Comparison of ENCODE assay signal across 14 cellular contexts in genomic region chr13:94481966-94482365, GRCh38. TPM values are rescaled to one million over a fixed set of nuclear protein-coding genes. Genes with fewer than 3 reads are reported as not detected.
A peak's percentile ranks its signal among the peaks of the same experiment; 100 is the strongest.
DNase-seq lines count a peak whose midpoint lies in the region; TF ChIP-seq lines count a peak whose summit lies in the region.
"Had no signal": no experiment of that assay in that cellular context is flagged by ENCODE, and none has a peak within 500 bp of the region (broad histone marks: within the 10 kb centered on the region; RNA-seq: fewer than 3 reads in every experiment).

No MANE protein-coding gene starts in this region.

- peaks cover 2% of the 10 kb centered on the region for H3K4me1 Mint-ChIP-seq in activated CD4-positive, alpha-beta memory T cell treated with anti-CD3 and anti-CD28 coated beads for 36 hours (ENCODE audit: low read depth)
- H3K4me1 Mint-ChIP-seq in activated naive CD4-positive, alpha-beta T cell treated with anti-CD3 and anti-CD28 coated beads for 36 hours (ENCODE audit: low read depth) = no peaks in the 10 kb centered on the region
- H3K4me1 Mint-ChIP-seq: immature natural killer cell had no signal

- peaks cover 25% of the 10 kb centered on the region for H3F3A ChIP-seq in GM23248 (ENCODE audit: insufficient read depth)

- no peak overlapping the region for H3K9ac ChIP-seq in GM23248
- H3K9ac ChIP-seq: neural progenitor cell had no signal

- no peak for TF ChIP-seq POLR2A in spleen (IDR thresholded peaks at IDR 0.05)
- TF ChIP-seq POLR2A in esophagus muscularis mucosa (IDR thresholded peaks at IDR 0.05; ENCODE audit: low read depth) = no peak

- TF ChIP-seq CTCF in fibroblast of the aortic adventitia (IDR thresholded peaks at IDR 0.05; ENCODE audit: insufficient read depth, low read length) = no peak
- no peak for TF ChIP-seq CTCF in retinal pigment epithelial cell (conservative IDR thresholded peaks at IDR 0.05; ENCODE audit: low read depth, low read length)
- TF ChIP-seq CTCF in spleen (IDR thresholded peaks at IDR 0.05 in 8 of 11, conservative IDR thresholded peaks at IDR 0.05 in 3 of 11) = no peak
- no peak for TF ChIP-seq CTCF in esophagus muscularis mucosa (IDR thresholded peaks at IDR 0.05)

- H2AFZ ChIP-seq in GM23248 = peak overlapping the region; percentile 75
- H2AFZ ChIP-seq: neural progenitor cell had no signal

- H4K20me1 ChIP-seq in GM23248 (ENCODE audit: insufficient read depth) = no peaks in the 10 kb centered on the region

- no peak overlapping the region for H3K27ac Mint-ChIP-seq in activated CD4-positive, alpha-beta memory T cell treated with anti-CD3 and anti-CD28 coated beads for 36 hours
- H3K27ac Mint-ChIP-seq in activated naive CD4-positive, alpha-beta T cell treated with anti-CD3 and anti-CD28 coated beads for 36 hours = no peak overlapping the region
- H3K27ac Mint-ChIP-seq: immature natural killer cell, neural progenitor cell had no signal

- in situ Hi-C loops in GM23248 (cut with MboI) = no loop called here

- H3K9me2 ChIP-seq in GM23248 (ENCODE audit: insufficient read depth) = no peaks in the 10 kb centered on the region

- intact Hi-C loops in spleen (cut with DNase I; ENCODE audit: low total_unique reads) (no loop called here), esophagus muscularis mucosa (cut with DNase I) (no loop called here)
- intact Hi-C loops in activated CD4-positive, alpha-beta memory T cell treated with anti-CD3 and anti-CD28 coated beads for 36 hours (cut with micrococcal nuclease) = no loop called here
- intact Hi-C loops in activated naive CD4-positive, alpha-beta T cell treated with anti-CD3 and anti-CD28 coated beads for 36 hours (cut with micrococcal nuclease) = no loop called here

- H3K9me3 ChIP-seq in GM23248 (ENCODE audit: low read depth) (no peaks in the 10 kb centered on the region), spleen (no peaks in the 10 kb centered on the region), esophagus muscularis mucosa (no peaks in the 10 kb centered on the region)

- H3K4me3 ChIP-seq in GM23248 (no peak overlapping the region), fibroblast of the aortic adventitia (ENCODE audit: low read depth, low read length) (no peak overlapping the region), retinal pigment epithelial cell (ENCODE audit: low read length) (no peak overlapping the region), spleen (no peak overlapping the region), esophagus muscularis mucosa (no peak overlapping the region)
- H3K4me3 ChIP-seq: neural progenitor cell had no signal

- H3K9me3 Mint-ChIP-seq in activated CD4-positive, alpha-beta memory T cell treated with anti-CD3 and anti-CD28 coated beads for 36 hours = no peaks in the 10 kb centered on the region
- H3K9me3 Mint-ChIP-seq in activated naive CD4-positive, alpha-beta T cell treated with anti-CD3 and anti-CD28 coated beads for 36 hours = no peaks in the 10 kb centered on the region
- H3K9me3 Mint-ChIP-seq: neural progenitor cell had no signal

- peaks cover 26% of the 10 kb centered on the region for H3K4me1 ChIP-seq in GM23248 (ENCODE audit: insufficient read depth)
- no peaks in the 10 kb centered on the region for H3K4me1 ChIP-seq in spleen
- H3K4me1 ChIP-seq in esophagus muscularis mucosa = no peaks in the 10 kb centered on the region

- H3K27me3 ChIP-seq in GM23248 (replicated peaks; ENCODE audit: insufficient read depth) (peaks cover 12% of the 10 kb centered on the region; the same call in 1 of the 2 replicates), spleen (replicated peaks in 1 of 7) (peaks cover 0 to 9% (median 0%) of the 10 kb centered on the region in 7 donors), esophagus muscularis mucosa (no peaks in the 10 kb centered on the region)
- H3K27me3 ChIP-seq: neural progenitor cell had no signal

- H3K36me3 ChIP-seq in GM23248 (ENCODE audit: low read depth) (no peaks in the 10 kb centered on the region), spleen (no peaks in the 10 kb centered on the region), esophagus muscularis mucosa (no peaks in the 10 kb centered on the region)
- H3K36me3 ChIP-seq: neural progenitor cell had no signal

- H3K4me3 Mint-ChIP-seq in activated CD4-positive, alpha-beta memory T cell treated with anti-CD3 and anti-CD28 coated beads for 36 hours = no peak overlapping the region
- H3K4me3 Mint-ChIP-seq in activated naive CD4-positive, alpha-beta T cell treated with anti-CD3 and anti-CD28 coated beads for 36 hours = no peak overlapping the region
- H3K4me3 Mint-ChIP-seq: immature natural killer cell, neural progenitor cell had no signal

- no peak for TF ChIP-seq EP300 in esophagus muscularis mucosa (IDR thresholded peaks at IDR 0.05)

- WGBS in GM23248 (ENCODE audit: low coverage in 1 of 2, low lambda C conversion rate in 2 of 2, missing lambda C conversion rate in 2 of 2), 2 experiments = 16 to 18% methylated on average over 7 of the region's 7 CpGs
- 74 to 89% (median 80%) methylated on average over 7 of the region's 7 CpGs for WGBS in spleen, 5 donors
- 60% methylated on average over 7 of the region's 7 CpGs for WGBS in esophagus muscularis mucosa

- H3K79me2 ChIP-seq in GM23248 (ENCODE audit: insufficient read depth) = no peaks in the 10 kb centered on the region

- H3K27ac ChIP-seq in GM23248 (peak overlapping the region; percentile 90), spleen (no peak overlapping the region), esophagus muscularis mucosa (replicated peaks in 1 of 4) (no peak overlapping the region)
- H3K27ac ChIP-seq: neural progenitor cell had no signal

- POLR2A ChIA-PET in activated CD4-positive, alpha-beta memory T cell treated with anti-CD3 and anti-CD28 coated beads for 36 hours (lab: Charles Lee) = no interaction called here

- DNase-seq in GM23248 (peak; percentile 90), RKO (ENCODE audit: low spot score) (peak; percentile 35), fibroblast of the aortic adventitia (ENCODE audit: low read depth) (peak; percentile 73), retinal pigment epithelial cell (ENCODE audit: low read depth) (peak; percentile 35), spleen (no peak), esophagus muscularis mucosa (ENCODE audit: extremely low spot score) (no peak)
- no peak for DNase-seq in activated CD4-positive, alpha-beta memory T cell treated with anti-CD3 and anti-CD28 coated beads for 36 hours
- no peak for DNase-seq in activated naive CD4-positive, alpha-beta T cell treated with anti-CD3 and anti-CD28 coated beads for 36 hours
- DNase-seq: DMS79; immature natural killer cell; NCI-H2081; stimulated activated naive CD4-positive, alpha-beta T cell; T1000 had no signal

- H3K36me3 Mint-ChIP-seq in activated CD4-positive, alpha-beta memory T cell treated with anti-CD3 and anti-CD28 coated beads for 36 hours = no peaks in the 10 kb centered on the region
- no peaks in the 10 kb centered on the region for H3K36me3 Mint-ChIP-seq in activated naive CD4-positive, alpha-beta T cell treated with anti-CD3 and anti-CD28 coated beads for 36 hours (ENCODE audit: low read depth)
- H3K36me3 Mint-ChIP-seq: immature natural killer cell, neural progenitor cell had no signal

- peaks cover 6% of the 10 kb centered on the region for H3K27me3 Mint-ChIP-seq in activated CD4-positive, alpha-beta memory T cell treated with anti-CD3 and anti-CD28 coated beads for 36 hours
- H3K27me3 Mint-ChIP-seq in activated naive CD4-positive, alpha-beta T cell treated with anti-CD3 and anti-CD28 coated beads for 36 hours (ENCODE audit: low read depth) = peaks cover 4% of the 10 kb centered on the region

- CTCF ChIA-PET in activated CD4-positive, alpha-beta memory T cell treated with anti-CD3 and anti-CD28 coated beads for 36 hours (lab: Charles Lee) = interaction anchor here (1.7 kb wide), 1 partner anchor 11 kb away, joined by 3 read pairs; no protein-coding TSS in a partner anchor
- CTCF ChIA-PET in activated naive CD4-positive, alpha-beta T cell treated with anti-CD3 and anti-CD28 coated beads for 36 hours (lab: Charles Lee) = no interaction called here

- peak overlapping the region; percentile 6 for H3K4me2 ChIP-seq in GM23248 (ENCODE audit: unreplicated experiment)
- H3K4me2 ChIP-seq: neural progenitor cell had no signal

RNA-seq across cellular contexts. Expression of gene DCT, which starts 2.5 kb away (rescaled TPM):
- total RNA-seq in GM23248 (2014; rRNA removed; shearing (Covaris generic)) = not detected in 2 replicates
- polyA plus RNA-seq in GM23248 (2016; fragmentation: Nextera tagmentation; extraction: Ambion mirVana) (not detected in 2 replicates), spleen (under 1 TPM; 0.02 to 0.09 (median 0.06) TPM)
- total RNA-seq in fibroblast of the aortic adventitia (ENCODE audit: low replicate concordance) (under 0.01 and 1.1 TPM in 2 replicates), spleen (under 1 TPM in 5 of 7 donors, not detected in 2; 0.17 to 0.77 (median 0.32) TPM), esophagus muscularis mucosa (1 to 10 TPM in 1 of 4 donors, under 1 TPM in 3; under 0.01 to 1.5 (median 0.47) TPM)
- total RNA-seq in activated CD4-positive, alpha-beta memory T cell treated with anti-CD3 and anti-CD28 coated beads for 36 hours = under 1 TPM in 1 of 2 experiments, not detected in 1; 0.24 TPM
- under 1 TPM in 1 of 2 experiments, not detected in 1; 0.10 TPM for total RNA-seq in activated naive CD4-positive, alpha-beta T cell treated with anti-CD3 and anti-CD28 coated beads for 36 hours

Comparison
In these comparisons a context has a peak if more than half of its experiments do, and no peak if none do; other contexts are left out.
1. DNase-seq: peak in GM23248 (single experiment), RKO (single experiment), fibroblast of the aortic adventitia (single experiment) and retinal pigment epithelial cell (single experiment); none in spleen (single experiment), activated CD4-positive, alpha-beta memory T cell treated with anti-CD3 and anti-CD28 coated beads for 36 hours (single experiment), esophagus muscularis mucosa (single experiment) and activated naive CD4-positive, alpha-beta T cell treated with anti-CD3 and anti-CD28 coated beads for 36 hours (single experiment).